13 cellular contexts compared by ENCODE assay signal in genomic region chr2:232502513-232502900, GRCh38. TPM values are rescaled to one million over a fixed set of nuclear protein-coding genes. Genes with fewer than 3 reads are reported as not detected.
A peak's percentile ranks its signal among the peaks of the same experiment; 100 is the strongest.
DNase-seq lines count a peak whose midpoint lies in the region; ATAC-seq and TF ChIP-seq lines count a peak whose summit lies in the region.
"Had no signal": no experiment of that assay in that cellular context is flagged by ENCODE, and none has a peak within 500 bp of the region (broad histone marks: within the 10 kb centered on the region; RNA-seq: fewer than 3 reads in every experiment).

No MANE protein-coding gene starts in this region.

- H3K27ac ChIP-seq in right atrium auricular region (no peak overlapping the region), thyroid gland (no peak overlapping the region), brain microvascular endothelial cell (no peak overlapping the region)

- no peaks in the 10 kb centered on the region for H3K36me3 Mint-ChIP-seq in activated T-helper 2 cell treated with anti-CD3 and anti-CD28 coated beads, Interferon-gamma antibody, Interleukin-2, Interleukin-4, amounts not matched to agents 10 μg/mL and 5 μg/mL and 100 μg/mL, durations not matched to agents 14 hours and 24 hours and 36 hours (ENCODE audit: low read depth)
- H3K36me3 Mint-ChIP-seq: immature natural killer cell had no signal

- WGBS in thyroid gland, 2 donors: 29 to 35% methylated on average over 18 to 19 of the region's 20 CpGs

- TF ChIP-seq CTCF in right atrium auricular region (IDR thresholded peaks at IDR 0.05): no peak
- no peak for TF ChIP-seq CTCF in thyroid gland (IDR thresholded peaks at IDR 0.05)
- no peak for TF ChIP-seq CTCF in brain microvascular endothelial cell (IDR thresholded peaks at IDR 0.05; ENCODE audit: low read depth, low read length, missing control alignments)
- TF ChIP-seq CTCF in GM13976 (IDR thresholded peaks at IDR 0.05; ENCODE audit: borderline replicate concordance, control extremely low read depth, extremely low read depth, insufficient read depth, missing control alignments): no peak

- no peaks in the 10 kb centered on the region for H3K36me3 ChIP-seq in right atrium auricular region
- no peaks in the 10 kb centered on the region for H3K36me3 ChIP-seq in thyroid gland
- no peaks in the 10 kb centered on the region for H3K36me3 ChIP-seq in brain microvascular endothelial cell (replicated peaks)

- H3K9me3 Mint-ChIP-seq in activated T-helper 2 cell treated with anti-CD3 and anti-CD28 coated beads, Interferon-gamma antibody, Interleukin-2, Interleukin-4, amounts not matched to agents 10 μg/mL and 5 μg/mL and 100 μg/mL, durations not matched to agents 14 hours and 24 hours and 36 hours: no peaks in the 10 kb centered on the region

- peaks cover 30% of the 10 kb centered on the region for H3K27me3 Mint-ChIP-seq in activated T-helper 2 cell treated with anti-CD3 and anti-CD28 coated beads, Interferon-gamma antibody, Interleukin-2, Interleukin-4, amounts not matched to agents 10 μg/mL and 5 μg/mL and 100 μg/mL, durations not matched to agents 14 hours and 24 hours and 36 hours (ENCODE audit: low read depth)

- in situ Hi-C loops in brain microvascular endothelial cell (cut with HindIII; ENCODE audit: low pct_ligation_motif_present, low sequenced_read_pairs) (no loop called here), GM13976 (cut with MboI; ENCODE audit: low sequenced_read_pairs, unreplicated experiment) (no loop called here)

- H3K27me3 ChIP-seq in right atrium auricular region: no peaks in the 10 kb centered on the region
- no peaks in the 10 kb centered on the region for H3K27me3 ChIP-seq in thyroid gland
- peaks cover 52% of the 10 kb centered on the region for H3K27me3 ChIP-seq in brain microvascular endothelial cell (replicated peaks)

- H3K4me1 ChIP-seq in right atrium auricular region (peaks cover 0 to 23% of the 10 kb centered on the region in 2 donors), thyroid gland (peaks cover 8 to 23% of the 10 kb centered on the region in 2 donors)

- H3K9me3 ChIP-seq in right atrium auricular region (no peaks in the 10 kb centered on the region), thyroid gland (no peaks in the 10 kb centered on the region)

- H3K4me3 ChIP-seq in right atrium auricular region (peak overlapping the region; percentile 53 to 59), thyroid gland (replicated peaks in 1 of 3) (peak overlapping the region in 1 of 3 donors; percentile 36), brain microvascular endothelial cell (ENCODE audit: low read depth, low read length) (no peak overlapping the region)

- H3K4me1 Mint-ChIP-seq in activated T-helper 2 cell treated with anti-CD3 and anti-CD28 coated beads, Interferon-gamma antibody, Interleukin-2, Interleukin-4, amounts not matched to agents 10 μg/mL and 5 μg/mL and 100 μg/mL, durations not matched to agents 14 hours and 24 hours and 36 hours (ENCODE audit: low read depth): peaks cover 13% of the 10 kb centered on the region

- peak overlapping the region; percentile 57 for H3K4me3 Mint-ChIP-seq in activated T-helper 2 cell treated with anti-CD3 and anti-CD28 coated beads, Interferon-gamma antibody, Interleukin-2, Interleukin-4, amounts not matched to agents 10 μg/mL and 5 μg/mL and 100 μg/mL, durations not matched to agents 14 hours and 24 hours and 36 hours (ENCODE audit: low read depth)

- peak overlapping the region; percentile 72 for H3K27ac Mint-ChIP-seq in activated T-helper 2 cell treated with anti-CD3 and anti-CD28 coated beads, Interferon-gamma antibody, Interleukin-2, Interleukin-4, amounts not matched to agents 10 μg/mL and 5 μg/mL and 100 μg/mL, durations not matched to agents 14 hours and 24 hours and 36 hours

- intact Hi-C loops in Right ventricle myocardium superior (cut with DNase I): no loop called here
- intact Hi-C loops in activated T-helper 2 cell treated with anti-CD3 and anti-CD28 coated beads, Interferon-gamma antibody, Interleukin-2, Interleukin-4, amounts not matched to agents 10 μg/mL and 5 μg/mL and 100 μg/mL, durations not matched to agents 14 hours and 24 hours and 36 hours (cut with micrococcal nuclease): no loop called here
- intact Hi-C loops in thyroid gland (cut with DNase I): no loop called here

- DNase-seq in right atrium auricular region (ENCODE audit: low spot score) (no peak), Right ventricle myocardium superior (no peak), left kidney (ENCODE audit: low read depth, low spot score) (peak; percentile 72), thyroid gland (peak; percentile 22 to 24), brain microvascular endothelial cell (no peak), GM13976 (ENCODE audit: low spot score) (no peak), mucosa of gallbladder (ENCODE audit: low spot score) (no peak)
- DNase-seq in activated T-helper 2 cell treated with anti-CD3 and anti-CD28 coated beads, Interferon-gamma antibody, Interleukin-2, Interleukin-4, amounts not matched to agents 10 μg/mL and 5 μg/mL and 100 μg/mL, durations not matched to agents 14 hours and 24 hours and 36 hours (ENCODE audit: low spot score): no peak
- DNase-seq: NCI-H187 had no signal

- no peak for TF ChIP-seq POLR2A in thyroid gland (IDR thresholded peaks at IDR 0.05)

- no peak for ATAC-seq in Right ventricle myocardium superior (ENCODE audit: poor library complexity)

RNA-seq across cellular contexts. Expression of gene ECEL1, which starts 14.9 kb away (rescaled TPM):
- not detected for total RNA-seq in right atrium auricular region
- not detected for total RNA-seq in Right ventricle myocardium superior
- total RNA-seq in activated T-helper 2 cell treated with anti-CD3 and anti-CD28 coated beads, Interferon-gamma antibody, Interleukin-2, Interleukin-4, amounts not matched to agents 10 μg/mL and 5 μg/mL and 100 μg/mL, durations not matched to agents 14 hours and 24 hours and 36 hours: 0.50 and 0.78 TPM in 2 replicates
- total RNA-seq in thyroid gland: 1 to 10 TPM in 2 of 4 donors, under 1 TPM in 2; 0.11 to 1.5 (median 1.2) TPM
- total RNA-seq in mucosa of gallbladder: 0.35 TPM
- total RNA-seq: dermis microvascular lymphatic vessel endothelial cell, pulmonary artery endothelial cell had no signal

RNA-seq across cellular contexts. Expression of gene PRSS56, which starts 17.7 kb away (rescaled TPM):
- under 1 TPM in 1 of 2 donors, not detected in 1; 0.20 TPM for total RNA-seq in right atrium auricular region
- total RNA-seq in Right ventricle myocardium superior: 0.19 TPM
- total RNA-seq in activated T-helper 2 cell treated with anti-CD3 and anti-CD28 coated beads, Interferon-gamma antibody, Interleukin-2, Interleukin-4, amounts not matched to agents 10 μg/mL and 5 μg/mL and 100 μg/mL, durations not matched to agents 14 hours and 24 hours and 36 hours: not detected in 2 replicates
- not detected for total RNA-seq in thyroid gland
- total RNA-seq in mucosa of gallbladder: not detected
- total RNA-seq: activated CD8-positive, alpha-beta memory T cell treated with anti-CD3 and anti-CD28 coated beads for 36 hours; dermis microvascular lymphatic vessel endothelial cell; pulmonary artery endothelial cell had no signal

RNA-seq across cellular contexts. Expression of gene CHRND, which starts 23.5 kb away (rescaled TPM):
- total RNA-seq in right atrium auricular region (under 1 TPM in 1 of 2 donors, not detected in 1; 0.19 TPM), Right ventricle myocardium superior (not detected), thyroid gland (not detected), mucosa of gallbladder (not detected)
- total RNA-seq in activated T-helper 2 cell treated with anti-CD3 and anti-CD28 coated beads, Interferon-gamma antibody, Interleukin-2, Interleukin-4, amounts not matched to agents 10 μg/mL and 5 μg/mL and 100 μg/mL, durations not matched to agents 14 hours and 24 hours and 36 hours: not detected in 2 replicates
- total RNA-seq: activated CD8-positive, alpha-beta memory T cell treated with anti-CD3 and anti-CD28 coated beads for 36 hours; dermis microvascular lymphatic vessel endothelial cell; pulmonary artery endothelial cell had no signal

RNA-seq across cellular contexts. Expression of gene CHRNG, which starts 37.0 kb away (rescaled TPM):
- not detected for total RNA-seq in right atrium auricular region
- total RNA-seq in Right ventricle myocardium superior: not detected
- total RNA-seq in activated T-helper 2 cell treated with anti-CD3 and anti-CD28 coated beads, Interferon-gamma antibody, Interleukin-2, Interleukin-4, amounts not matched to agents 10 μg/mL and 5 μg/mL and 100 μg/mL, durations not matched to agents 14 hours and 24 hours and 36 hours: not detected in 2 replicates
- not detected for total RNA-seq in thyroid gland
- not detected for total RNA-seq in mucosa of gallbladder
- total RNA-seq: activated CD8-positive, alpha-beta memory T cell treated with anti-CD3 and anti-CD28 coated beads for 36 hours; dermis microvascular lymphatic vessel endothelial cell; pulmonary artery endothelial cell had no signal

RNA-seq across cellular contexts. Expression of gene ALPI, which starts 46.6 kb away (rescaled TPM):
- not detected for total RNA-seq in right atrium auricular region
- not detected for total RNA-seq in Right ventricle myocardium superior
- not detected in 2 replicates for total RNA-seq in activated T-helper 2 cell treated with anti-CD3 and anti-CD28 coated beads, Interferon-gamma antibody, Interleukin-2, Interleukin-4, amounts not matched to agents 10 μg/mL and 5 μg/mL and 100 μg/mL, durations not matched to agents 14 hours and 24 hours and 36 hours
- total RNA-seq in thyroid gland: not detected
- total RNA-seq in mucosa of gallbladder: 1.0 TPM
- total RNA-seq: activated CD8-positive, alpha-beta memory T cell treated with anti-CD3 and anti-CD28 coated beads for 36 hours; dermis microvascular lymphatic vessel endothelial cell; pulmonary artery endothelial cell had no signal

Comparison
In these comparisons a context has a peak if more than half of its experiments do, and no peak if none do; other contexts are left out.
1. DNase-seq: peak in left kidney (single experiment) and thyroid gland (2 of 2); none in right atrium auricular region (single experiment), Right ventricle myocardium superior (single experiment), activated T-helper 2 cell treated with anti-CD3 and anti-CD28 coated beads, Interferon-gamma antibody, Interleukin-2, Interleukin-4, amounts not matched to agents 10 μg/mL and 5 μg/mL and 100 μg/mL, durations not matched to agents 14 hours and 24 hours and 36 hours (single experiment), brain microvascular endothelial cell (single experiment), GM13976 (single experiment) and mucosa of gallbladder (single experiment).